Comparison of ENCODE assay signal across 8 cellular contexts in genomic region chrX:48574270-48575266, GRCh38. TPM values are rescaled to one million over a fixed set of nuclear protein-coding genes. Genes with fewer than 3 reads are reported as not detected.
DNase-seq lines count a peak whose midpoint lies in the region; ATAC-seq and TF ChIP-seq lines count a peak whose summit lies in the region.

RBM3 (plus strand) TSS chrX:48574484; CDS start chrX:48575181, 697 bp downstream.

- H3K4me1 Mint-ChIP-seq in endothelial cell (ENCODE audit: unreplicated experiment): peaks cover 13% of the 10 kb centered on the region

- H3K4me3 ChIP-seq in OCI-LY3 (ENCODE audit: low read length): peak within 1 kb of the TSS; percentile 97

- H3K4me2 ChIP-seq in OCI-LY3 (ENCODE audit: low read length): peak within 1 kb of the TSS; percentile 83

- H3K27me3 Mint-ChIP-seq in endothelial cell (ENCODE audit: unreplicated experiment): peaks cover 8% of the 10 kb centered on the region

- H3K9me3 Mint-ChIP-seq in endothelial cell (ENCODE audit: unreplicated experiment): no peaks in the 10 kb centered on the region

- DNase-seq in DMS114 treated with DMSO at 0.1 percent for 48 hours (lab: John Stamatoyannopoulos, UW; ENCODE audit: unreplicated experiment) (peak; percentile 80), HuH-7.5 (ENCODE audit: low spot score) (peak; percentile 86), endothelial cell (ENCODE audit: low spot score) (peak; percentile 73), midbrain (lab: John Stamatoyannopoulos, UW) (peak; percentile 89)
- peak; percentile 90 for DNase-seq in activated CD8-positive, alpha-beta memory T cell treated with anti-CD3 and anti-CD28 coated beads, Interleukin-2, amount 50 U/mL, for 48 hours
- peak; percentile 84 to 86 for DNase-seq in stimulated activated CD8-positive, alpha-beta memory T cell treated with anti-CD3 and anti-CD28 coated beads, Interleukin-15, amount 100 ng/mL, for 48 hours (ENCODE audit: low read depth in 2 of 2)

- H3K27ac ChIP-seq in OCI-LY3 (ENCODE audit: low read length): peak within 1 kb of the TSS; percentile 96

- peak; percentile 83 for ATAC-seq in GM21515 (IDR thresholded peaks at IDR 0.05; ENCODE audit: unreplicated experiment)

- H3K36me3 Mint-ChIP-seq in endothelial cell (ENCODE audit: low read depth, unreplicated experiment): peaks cover 7% of the 10 kb centered on the region

- H3K4me1 ChIP-seq in OCI-LY3 (ENCODE audit: low read length): peaks cover 30% of the 10 kb centered on the region

- peak within 1 kb of the TSS; percentile 100 for H3K9ac ChIP-seq in OCI-LY3 (ENCODE audit: low read length)

- H2AFZ ChIP-seq in OCI-LY3 (ENCODE audit: low read depth, low read length): peak within 1 kb of the TSS; percentile 67; the same call in 1 of the 2 replicates

- H3K27me3 ChIP-seq in OCI-LY3 (ENCODE audit: low read depth, low read length): no peaks in the 10 kb centered on the region

- peak within 1 kb of the TSS; percentile 98 for H3K4me3 Mint-ChIP-seq in endothelial cell (ENCODE audit: unreplicated experiment)

- TF ChIP-seq CTCF in OCI-LY3 (IDR thresholded peaks at IDR 0.05; ENCODE audit: low read depth, low read length): peak; percentile 36
- no peak for TF ChIP-seq CTCF in endothelial cell (IDR thresholded peaks at IDR 0.05; ENCODE audit: unreplicated experiment)

- peak within 1 kb of the TSS; percentile 99 for H3K27ac Mint-ChIP-seq in endothelial cell (ENCODE audit: unreplicated experiment)

- H4K20me1 ChIP-seq in OCI-LY3 (ENCODE audit: insufficient read depth, low read length): no peaks in the 10 kb centered on the region; the same call in 1 of the 2 replicates

- H3K9me3 ChIP-seq in OCI-LY3 (ENCODE audit: insufficient read depth, low read length): no peaks in the 10 kb centered on the region

- peaks cover 25% of the 10 kb centered on the region for H3K79me2 ChIP-seq in OCI-LY3 (ENCODE audit: low read length)

- H3K36me3 ChIP-seq in OCI-LY3 (replicated peaks; ENCODE audit: low read depth, low read length): peaks cover 44% of the 10 kb centered on the region

RNA-seq across cellular contexts. Expression of gene RBM3, which starts in this region (rescaled TPM):
- 252 TPM for total RNA-seq in endothelial cell (ENCODE audit: unreplicated experiment)

Comparison
In these comparisons a context has a peak if more than half of its experiments do, and no peak if none do; other contexts are left out.
1. Peak in every context shown above with its lines: DNase-seq, ATAC-seq, H3K4me3 ChIP-seq and H3K27ac ChIP-seq.